Comparison of ENCODE assay signal across 7 cellular contexts in genomic region chr19:11505504-11506100, GRCh38. TPM values are rescaled to one million over a fixed set of nuclear protein-coding genes. Genes with fewer than 3 reads are reported as not detected.
DNase-seq lines count a peak whose midpoint lies in the region; ATAC-seq, FAIRE-seq and TF ChIP-seq lines count a peak whose summit lies in the region.

A gene with protein sequence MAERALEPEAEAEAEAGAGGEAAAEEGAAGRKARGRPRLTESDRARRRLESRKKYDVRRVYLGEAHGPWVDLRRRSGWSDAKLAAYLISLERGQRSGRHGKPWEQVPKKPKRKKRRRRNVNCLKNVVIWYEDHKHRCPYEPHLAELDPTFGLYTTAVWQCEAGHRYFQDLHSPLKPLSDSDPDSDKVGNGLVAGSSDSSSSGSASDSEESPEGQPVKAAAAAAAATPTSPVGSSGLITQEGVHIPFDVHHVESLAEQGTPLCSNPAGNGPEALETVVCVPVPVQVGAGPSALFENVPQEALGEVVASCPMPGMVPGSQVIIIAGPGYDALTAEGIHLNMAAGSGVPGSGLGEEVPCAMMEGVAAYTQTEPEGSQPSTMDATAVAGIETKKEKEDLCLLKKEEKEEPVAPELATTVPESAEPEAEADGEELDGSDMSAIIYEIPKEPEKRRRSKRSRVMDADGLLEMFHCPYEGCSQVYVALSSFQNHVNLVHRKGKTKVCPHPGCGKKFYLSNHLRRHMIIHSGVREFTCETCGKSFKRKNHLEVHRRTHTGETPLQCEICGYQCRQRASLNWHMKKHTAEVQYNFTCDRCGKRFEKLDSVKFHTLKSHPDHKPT (minus strand): TSS chr19:11505839. CDS start chr19:11505786, 53 bp downstream.

- H4K20me1 ChIP-seq in hepatocyte (ENCODE audit: insufficient read depth, poor library complexity, severe bottlenecking) = no peaks in the 10 kb centered on the region

- peak within 1 kb of the TSS; percentile 78 for H2AFZ ChIP-seq in hepatocyte

- peaks cover 10% of the 10 kb centered on the region for H3K79me2 ChIP-seq in hepatocyte

- FAIRE-seq in GM18507 (lab: Jason Lieb, UNC) = no peak

- H3K4me1 ChIP-seq in ascending aorta (peaks cover 2 to 6% of the 10 kb centered on the region in 2 donors), hepatocyte (ENCODE audit: insufficient read depth) (peaks cover 5% of the 10 kb centered on the region)

- H3K9me3 ChIP-seq in ascending aorta = no peaks in the 10 kb centered on the region
- no peaks in the 10 kb centered on the region for H3K9me3 ChIP-seq in hepatocyte (ENCODE audit: low read depth)

- intact Hi-C loops in ascending aorta (cut with DNase I) = loop anchor here (1.0 to 5.0 kb wide), 4 partner anchors 24 to 123 kb away; partner anchors contain the start of genes ECSIT, EPOR, ODAD3 and PRKCSH

- H3K27me3 ChIP-seq in ascending aorta (no peaks in the 10 kb centered on the region), hepatocyte (no peaks in the 10 kb centered on the region)

- peak; percentile 65 for ATAC-seq in HG02970 (IDR thresholded peaks at IDR 0.05; ENCODE audit: low FRiP score, unreplicated experiment)

- H3K36me3 ChIP-seq in ascending aorta (no peaks in the 10 kb centered on the region), hepatocyte (replicated peaks; ENCODE audit: insufficient read depth, low read depth) (no peaks in the 10 kb centered on the region)

- H3K4me2 ChIP-seq in hepatocyte = peak within 1 kb of the TSS; percentile 92

- DNase-seq in GM18507 (ENCODE audit: extremely low spot score, insufficient read length, low read depth) (peak; percentile 97), NCI-H1930 (lab: John Stamatoyannopoulos, UW) (peak; percentile 88 to 93), T-helper 22 cell (ENCODE audit: low read depth) (peak; percentile 85), ascending aorta (ENCODE audit: low spot score in 2 of 2) (peak; percentile 61 to 96), hepatocyte (ENCODE audit: low spot score) (peak; percentile 98), retina (peak; percentile 98)

- no peaks in the 10 kb centered on the region for H3K9me2 ChIP-seq in hepatocyte (replicated peaks; ENCODE audit: insufficient read depth)

- under 1% methylated on average over 17 of the region's 65 CpGs for WGBS in hepatocyte (ENCODE audit: low lambda C conversion rate, missing lambda C conversion rate)

- H3K27ac ChIP-seq in ascending aorta = peak within 1 kb of the TSS; percentile 95 to 97
- H3K27ac ChIP-seq in hepatocyte = peak within 1 kb of the TSS; percentile 94

- peak within 1 kb of the TSS; percentile 84 to 94 for H3K4me3 ChIP-seq in ascending aorta
- peak within 1 kb of the TSS; percentile 53 for H3K4me3 ChIP-seq in hepatocyte

- no peak for TF ChIP-seq CTCF in ascending aorta (IDR thresholded peaks at IDR 0.05)
- TF ChIP-seq CTCF in hepatocyte (IDR thresholded peaks at IDR 0.05; ENCODE audit: poor library complexity) = no peak

RNA-seq across cellular contexts. Expression of the gene that starts here (rescaled TPM):
- total RNA-seq in ascending aorta (7.6 TPM), hepatocyte (8.4 and 9.5 TPM in 2 replicates)
- polyA plus RNA-seq in hepatocyte = 9.6 and 10.2 TPM in 2 replicates

Comparison
In these comparisons a context has a peak if more than half of its experiments do, and no peak if none do; other contexts are left out.
1. Peak in every context shown above with its lines: DNase-seq, ATAC-seq, H3K4me3 ChIP-seq and H3K27ac ChIP-seq.